In genomic region chr2:39069890-39070289, GRCh38 we compare ENCODE assay signal across 15 cellular contexts.
"Had no signal": no experiment of that assay in that cellular context is flagged by ENCODE, and none has a peak within 500 bp of the region (broad histone marks: within the 10 kb centered on the region; RNA-seq: fewer than 3 reads in every experiment).

No MANE protein-coding gene starts in this region.

- H3K4me1 ChIP-seq: ascending aorta, lower lobe of right lung, pancreas had no signal

- H3K27me3 ChIP-seq: ascending aorta, heart left ventricle, pancreas, tibial nerve, vagina had no signal

- DNase-seq: activated CD4-positive, alpha-beta memory T cell treated with anti-CD3 and anti-CD28 coated beads, Interleukin-2, amount 10 ng/mL, durations not matched to agents 7 days and 5 days; activated CD4-positive, CD25-positive, alpha-beta regulatory T cell treated with anti-CD3 and anti-CD28 coated beads, Interleukin-2, amount 50 U/mL, for 72 hours; activated effector memory CD4-positive, alpha-beta T cell treated with anti-CD3 and anti-CD28 coated beads, Interleukin-2, amount 50 U/mL, for 16 hours; heart left ventricle; left colon; lower lobe of right lung; midbrain; pancreas; stimulated activated CD4-positive, alpha-beta T cell treated with anti-CD3 and anti-CD28 coated beads, Interleukin-12 subunit alpha, Interleukin-12 subunit beta, amount 100 ng/mL, for 4 hours; stimulated activated CD4-positive, alpha-beta T cell treated with anti-CD3 and anti-CD28 coated beads, Interleukin-2, amount 100 ng/mL, for 24 hours; substantia nigra; T-helper 9 cell had no signal

- H3K9me3 Mint-ChIP-seq: activated CD4-positive, alpha-beta memory T cell treated with anti-CD3 and anti-CD28 coated beads, Interleukin-2, amount 10 ng/mL, durations not matched to agents 7 days and 5 days had no signal

- H3K9me3 ChIP-seq: ascending aorta, heart left ventricle, lower lobe of right lung, pancreas, tibial nerve, vagina had no signal

- H3K27me3 Mint-ChIP-seq: activated CD4-positive, alpha-beta memory T cell treated with anti-CD3 and anti-CD28 coated beads, Interleukin-2, amount 10 ng/mL, durations not matched to agents 7 days and 5 days had no signal

- H3K4me3 ChIP-seq: ascending aorta, heart left ventricle, lower lobe of right lung, pancreas, tibial nerve, vagina had no signal

- ATAC-seq: heart left ventricle, left colon, lower lobe of right lung, pancreas had no signal

- H3K4me3 Mint-ChIP-seq: activated CD4-positive, alpha-beta memory T cell treated with anti-CD3 and anti-CD28 coated beads, Interleukin-2, amount 10 ng/mL, durations not matched to agents 7 days and 5 days had no signal

- H3K27ac ChIP-seq: ascending aorta, heart left ventricle, lower lobe of right lung, pancreas, tibial nerve, vagina had no signal
